In genomic region chr1:26910343-26911160, GRCh38 we compare ENCODE assay signal across 1 cellular context.
TF ChIP-seq lines count a peak whose summit lies in the region.

No MANE protein-coding gene starts in this region.

TF ChIP-seq in HepG2, 621 proteins besides CTCF, POLR2A, EP300 and RAD21 (continued from another document and continues in another):
- TF ChIP-seq ZBTB49 (CRISPR knock-in tag; IDR thresholded peaks at IDR 0.05; ENCODE audit: borderline replicate concordance) (no peak), DNMT1 (CRISPR knock-in tag; IDR thresholded peaks at IDR 0.05) (peak; percentile 38; the same call in 1 of the 2 replicates), MYC (CRISPR knock-in tag; IDR thresholded peaks at IDR 0.05; ENCODE audit: borderline replicate concordance) (peak; percentile 57; the same call in 1 of the 2 replicates), ZNF33B (CRISPR knock-in tag; IDR thresholded peaks at IDR 0.05) (no peak), ZC3H13 (CRISPR knock-in tag; IDR thresholded peaks at IDR 0.05) (peak; percentile 98), BHLHE40 (IDR thresholded peaks at IDR 0.05; ENCODE audit: low read length) (peak; percentile 29; the same call in 1 of the 2 replicates), MED8 (CRISPR knock-in tag; IDR thresholded peaks at IDR 0.05; ENCODE audit: insufficient replicate concordance) (peak; percentile 90), RARG (CRISPR knock-in tag; IDR thresholded peaks at IDR 0.05; ENCODE audit: low read depth) (no peak), ZNF138 (CRISPR knock-in tag; IDR thresholded peaks at IDR 0.05; ENCODE audit: low read depth) (0 out of 2 replicates have a peak, but pooled peaks have one; percentile 55), CEBPZ (IDR thresholded peaks at IDR 0.05; ENCODE audit: low read length) (no peak), ETV6 (CRISPR knock-in tag; conservative IDR thresholded peaks at IDR 0.05) (no peak), ZBTB33 (CRISPR knock-in tag; IDR thresholded peaks at IDR 0.05) (no peak), ZNF570 (CRISPR knock-in tag; IDR thresholded peaks at IDR 0.05; ENCODE audit: borderline replicate concordance) (no peak), KLF11 (CRISPR knock-in tag; IDR thresholded peaks at IDR 0.05) (0 out of 2 replicates have a peak, but pooled peaks have one; percentile 29), HNRNPLL (IDR thresholded peaks at IDR 0.05; ENCODE audit: low read depth, low read length, poor library complexity, severe bottlenecking) (no peak), ZBTB4 (CRISPR knock-in tag; IDR thresholded peaks at IDR 0.05; ENCODE audit: borderline replicate concordance) (no peak), HHEX (CRISPR knock-in tag; IDR thresholded peaks at IDR 0.05) (peak; percentile 66; the same call in 1 of the 2 replicates), ZNF891 (CRISPR knock-in tag; IDR thresholded peaks at IDR 0.05) (no peak), ZHX2 (IDR thresholded peaks at IDR 0.05; ENCODE audit: low read depth) (no peak), ZHX2 (CRISPR knock-in tag; IDR thresholded peaks at IDR 0.05; ENCODE audit: borderline replicate concordance) (no peak), NR0B2 (CRISPR knock-in tag; IDR thresholded peaks at IDR 0.05) (no peak), CEBPG (CRISPR knock-in tag; IDR thresholded peaks at IDR 0.05) (peak; percentile 95), PAXIP1 (CRISPR knock-in tag; conservative IDR thresholded peaks at IDR 0.05) (peak; percentile 96), GLMP (CRISPR knock-in tag; IDR thresholded peaks at IDR 0.05; ENCODE audit: borderline replicate concordance) (no peak), NFE2L1 (CRISPR knock-in tag; IDR thresholded peaks at IDR 0.05; ENCODE audit: borderline replicate concordance) (no peak), ARID2 (CRISPR knock-in tag; IDR thresholded peaks at IDR 0.05; ENCODE audit: borderline replicate concordance) (no peak), NR3C1 (CRISPR knock-in tag; IDR thresholded peaks at IDR 0.05) (no peak), SAFB2 (CRISPR knock-in tag; IDR thresholded peaks at IDR 0.05; ENCODE audit: borderline replicate concordance, low read depth) (no peak; the same call in 1 of the 2 replicates), ZSCAN29 (CRISPR knock-in tag; conservative IDR thresholded peaks at IDR 0.05) (0 out of 2 replicates have a peak, but pooled peaks have one; percentile 21), ZNF547 (CRISPR knock-in tag; IDR thresholded peaks at IDR 0.05) (no peak), JUN (CRISPR knock-in tag; IDR thresholded peaks at IDR 0.05) (peak; percentile 60; the same call in 1 of the 2 replicates), RNF2 (conservative IDR thresholded peaks at IDR 0.05; ENCODE audit: low read depth) (no peak)
